In genomic region chr5:178142642-178143041, GRCh38 we compare ENCODE assay signal across 37 cellular contexts. TPM values are rescaled to one million over a fixed set of nuclear protein-coding genes. Genes with fewer than 3 reads are reported as not detected.
"Had no signal": no experiment of that assay in that cellular context is flagged by ENCODE, and none has a peak within 500 bp of the region (broad histone marks: within the 10 kb centered on the region; RNA-seq: fewer than 3 reads in every experiment).

No MANE protein-coding gene starts in this region.

- ATAC-seq: activated CD8-positive, alpha-beta T cell treated with anti-CD3 and anti-CD28 coated beads for 36 hours; activated naive CD4-positive, alpha-beta T cell treated with anti-CD3 and anti-CD28 coated beads, Interleukin-2, amount 50 U/mL, for 72 hours; activated T-cell treated with anti-CD3 and anti-CD28 coated beads, Interleukin-2, amount 50 U/mL, for 4 hours; PC-3; Right ventricle myocardium inferior; SK-N-SH treated with all-trans-retinoic acid at 6 μM for 48 hours; T-cell had no signal

- H3K27ac Mint-ChIP-seq: activated CD4-positive, alpha-beta T cell treated with anti-CD3 and anti-CD28 coated beads, Interleukin-2, amount 10 ng/mL, durations not matched to agents 24 days and 14 days; activated naive CD4-positive, alpha-beta T cell treated with anti-CD3 and anti-CD28 coated beads for 36 hours; activated T-helper 1 cell treated with anti-CD3 and anti-CD28 coated beads, Interleukin-12 subunit alpha, Interleukin-12 subunit beta, Interleukin-2, Interleukin-4 antibody, amounts not matched to agents 30 ng/mL and 10 ng/mL and 1 ng/mL, durations not matched to agents 14 hours and 24 hours and 36 hours; T-cell had no signal

- DNase-seq: activated CD4-positive, alpha-beta T cell treated with anti-CD3 and anti-CD28 coated beads, Interleukin-2, amount 10 ng/mL, durations not matched to agents 24 days and 14 days; activated CD4-positive, alpha-beta T cell treated with anti-CD3 and anti-CD28 coated beads, Interleukin-2, amount 50 U/mL, for 4 hours; activated CD8-positive, alpha-beta T cell treated with anti-CD3 and anti-CD28 coated beads for 36 hours; activated gamma-delta T cell treated with Interleukin-2 at 50 U/mL for 16 hours; activated naive CD4-positive, alpha-beta T cell treated with anti-CD3 and anti-CD28 coated beads for 36 hours; activated T-cell treated with anti-CD3 and anti-CD28 coated beads, Interleukin-2, amount 50 U/mL, for 4 hours; amniotic stem cell; NCI-H1092 treated with DMSO at 0.1 percent for 48 hours; NCI-H1417; NCI-H146; NCI-H187; NCI-H2029 treated with DMSO at 0.1 percent for 48 hours; NCI-H2107; NCI-H2171; NCI-H510A; NCI-H526; NCI-H748 treated with DMSO at 0.1 percent for 48 hours; NK-92 treated with Interleukin-12 subunit alpha and Interleukin-12 subunit beta, amount 100 ng/mL, for 24 hours; PC-3; Peyer's patch; RPMI8226; SIG-M5; T-cell; T-helper 2 cell; T-helper 9 cell; WERI-Rb-1 had no signal

- H3K27me3 Mint-ChIP-seq: activated CD4-positive, alpha-beta T cell treated with anti-CD3 and anti-CD28 coated beads, Interleukin-2, amount 10 ng/mL, durations not matched to agents 24 days and 14 days; activated CD8-positive, alpha-beta T cell treated with anti-CD3 and anti-CD28 coated beads for 36 hours; central memory CD8-positive, alpha-beta T cell; T-cell had no signal

- H3K9me3 ChIP-seq: ascending aorta, Peyer's patch had no signal

- H3K4me3 Mint-ChIP-seq: activated CD4-positive, alpha-beta T cell treated with anti-CD3 and anti-CD28 coated beads, Interleukin-2, amount 10 ng/mL, durations not matched to agents 24 days and 14 days; activated CD8-positive, alpha-beta T cell treated with anti-CD3 and anti-CD28 coated beads for 36 hours; activated naive CD4-positive, alpha-beta T cell treated with anti-CD3 and anti-CD28 coated beads for 36 hours; activated T-cell treated with anti-CD3 and anti-CD28 coated beads, Interleukin-2, amount 50 U/mL, for 4 hours; activated T-helper 1 cell treated with anti-CD3 and anti-CD28 coated beads, Interleukin-12 subunit alpha, Interleukin-12 subunit beta, Interleukin-2, Interleukin-4 antibody, amounts not matched to agents 30 ng/mL and 10 ng/mL and 1 ng/mL, durations not matched to agents 14 hours and 24 hours and 36 hours; central memory CD8-positive, alpha-beta T cell; T-cell had no signal

- H3K9me3 Mint-ChIP-seq: activated CD4-positive, alpha-beta T cell treated with anti-CD3 and anti-CD28 coated beads, Interleukin-2, amount 10 ng/mL, durations not matched to agents 24 days and 14 days; activated CD8-positive, alpha-beta T cell treated with anti-CD3 and anti-CD28 coated beads for 36 hours; activated naive CD4-positive, alpha-beta T cell treated with anti-CD3 and anti-CD28 coated beads for 36 hours; activated naive CD4-positive, alpha-beta T cell treated with anti-CD3 and anti-CD28 coated beads, Interleukin-2, amount 50 U/mL, for 72 hours; activated T-cell treated with anti-CD3 and anti-CD28 coated beads, Interleukin-2, amount 50 U/mL, for 4 hours; activated T-helper 1 cell treated with anti-CD3 and anti-CD28 coated beads, Interleukin-12 subunit alpha, Interleukin-12 subunit beta, Interleukin-2, Interleukin-4 antibody, amounts not matched to agents 30 ng/mL and 10 ng/mL and 1 ng/mL, durations not matched to agents 14 hours and 24 hours and 36 hours; central memory CD8-positive, alpha-beta T cell; T-cell had no signal

- H3K4me1 Mint-ChIP-seq: central memory CD8-positive, alpha-beta T cell had no signal

RNA-seq across cellular contexts. Expression of gene GMCL2, which starts 44.5 kb away (rescaled TPM):
- total RNA-seq: activated CD4-positive, alpha-beta T cell treated with anti-CD3 and anti-CD28 coated beads, Interleukin-2, amount 10 ng/mL, durations not matched to agents 24 days and 14 days; activated CD8-positive, alpha-beta memory T cell treated with anti-CD3 and anti-CD28 coated beads for 36 hours; activated CD8-positive, alpha-beta T cell treated with anti-CD3 and anti-CD28 coated beads for 36 hours; activated naive CD4-positive, alpha-beta T cell treated with anti-CD3 and anti-CD28 coated beads for 36 hours; activated naive CD4-positive, alpha-beta T cell treated with anti-CD3 and anti-CD28 coated beads, Interleukin-2, amount 50 U/mL, for 72 hours; activated T-cell treated with anti-CD3 and anti-CD28 coated beads, Interleukin-2, amount 50 U/mL, for 4 hours; activated T-helper 1 cell treated with anti-CD3 and anti-CD28 coated beads, Interleukin-12 subunit alpha, Interleukin-12 subunit beta, Interleukin-2, Interleukin-4 antibody, amounts not matched to agents 30 ng/mL and 10 ng/mL and 1 ng/mL, durations not matched to agents 14 hours and 24 hours and 36 hours; ascending aorta; cardiac muscle cell; chondrocyte; LHCN-M2; PC-3; Peyer's patch; Right ventricle myocardium inferior; SK-MEL-5; T-cell had no signal
